Comparison of ENCODE assay signal across 8 cellular contexts in genomic region chr12:124109760-124110159, GRCh38.
A peak's percentile ranks its signal among the peaks of the same experiment; 100 is the strongest.
DNase-seq lines count a peak whose midpoint lies in the region; ATAC-seq, FAIRE-seq and TF ChIP-seq lines count a peak whose summit lies in the region.

No MANE protein-coding gene starts in this region.

- H4K20me1 ChIP-seq in BLaER1 (no peaks in the 10 kb centered on the region), PC-3 (ENCODE audit: low read length) (no peaks in the 10 kb centered on the region)

- H3K27ac ChIP-seq in BLaER1 = no peak overlapping the region
- no peak overlapping the region for H3K27ac ChIP-seq in PC-3 (ENCODE audit: low read length)
- no peak overlapping the region for H3K27ac ChIP-seq in esophagus squamous epithelium

- H3K4me2 ChIP-seq in BLaER1 = peak overlapping the region; percentile 26; the same call in 1 of the 2 replicates
- H3K4me2 ChIP-seq in PC-3 (ENCODE audit: low read length) = no peak overlapping the region

- H3K4me1 ChIP-seq in BLaER1 (peaks cover 7% of the 10 kb centered on the region; the same call in 1 of the 2 replicates), PC-3 (ENCODE audit: insufficient read depth, low read length) (no peaks in the 10 kb centered on the region), esophagus squamous epithelium (no peaks in the 10 kb centered on the region)

- POLR2A ChIA-PET in PC-3 (lab: Charles Lee; ENCODE audit: unreplicated experiment) = no interaction called here

- CTCF ChIA-PET in PC-3 (lab: Charles Lee) = no interaction called here

- no peaks in the 10 kb centered on the region for H3K79me2 ChIP-seq in PC-3 (ENCODE audit: low read length)

- H3F3A ChIP-seq in PC-3 (ENCODE audit: low read length, unreplicated experiment) = no peaks in the 10 kb centered on the region

- no peaks in the 10 kb centered on the region for H3K36me3 ChIP-seq in BLaER1
- H3K36me3 ChIP-seq in PC-3 (ENCODE audit: low read depth, low read length) = no peaks in the 10 kb centered on the region
- no peaks in the 10 kb centered on the region for H3K36me3 ChIP-seq in esophagus squamous epithelium

- peak overlapping the region; percentile 47; the same call in 1 of the 2 replicates for H2AFZ ChIP-seq in PC-3 (ENCODE audit: low read length)

- H3K9ac ChIP-seq in BLaER1 = no peak overlapping the region
- H3K9ac ChIP-seq in PC-3 (ENCODE audit: low read length) = no peak overlapping the region

- peak; percentile 33; the same call in 1 of the 2 replicates for ATAC-seq in PC-3

- DNase-seq in GM19239 (ENCODE audit: insufficient read length, low spot score) (peak; percentile 52), PC-3 (peak; percentile 45), epithelial cell of esophagus (ENCODE audit: low read depth) (peak; percentile 9), esophagus squamous epithelium (lab: John Stamatoyannopoulos, UW) (no peak), NCI-H1105 (lab: John Stamatoyannopoulos, UW) (no peak), ecto neural progenitor cell (ENCODE audit: low spot score) (no peak), HK-2 (ENCODE audit: unreplicated experiment) (no peak)

- WGBS in esophagus squamous epithelium, 2 donors = 66 to 77% methylated on average over 3 of the region's 3 CpGs

- FAIRE-seq in GM19239 (lab: Jason Lieb, UNC) = no peak

- H3K27me3 ChIP-seq in BLaER1 (no peaks in the 10 kb centered on the region), PC-3 (ENCODE audit: low read length) (peaks cover 16% of the 10 kb centered on the region), esophagus squamous epithelium (no peaks in the 10 kb centered on the region)

- TF ChIP-seq CTCF in PC-3 (conservative IDR thresholded peaks at IDR 0.05; ENCODE audit: low read depth, low read length) = no peak
- TF ChIP-seq CTCF in epithelial cell of esophagus (IDR thresholded peaks at IDR 0.05; ENCODE audit: insufficient read depth, low read depth, low read length, missing control alignments) = no peak
- no peak for TF ChIP-seq CTCF in esophagus squamous epithelium (IDR thresholded peaks at IDR 0.05)

- intact Hi-C loops in PC-3 (cut with micrococcal nuclease) = no loop called here
- intact Hi-C loops in esophagus squamous epithelium (cut with DNase I) = no loop called here

- no peaks in the 10 kb centered on the region for H3K9me2 ChIP-seq in PC-3 (replicated peaks; ENCODE audit: low read length)

- H3K4me3 ChIP-seq in BLaER1 = no peak overlapping the region
- H3K4me3 ChIP-seq in PC-3 (ENCODE audit: low read length) = no peak overlapping the region
- no peak overlapping the region for H3K4me3 ChIP-seq in epithelial cell of esophagus (ENCODE audit: low read length)
- H3K4me3 ChIP-seq in esophagus squamous epithelium = no peak overlapping the region

- TF ChIP-seq POLR2A in esophagus squamous epithelium (IDR thresholded peaks at IDR 0.05) = no peak

- no TSS peak for BruUV-seq in PC-3 (replicated peaks; lab: Mats Ljungman, UMichigan)

- H3K9me3 ChIP-seq in BLaER1 (peaks cover 8% of the 10 kb centered on the region; the same call in 1 of the 2 replicates), PC-3 (ENCODE audit: low read length) (no peaks in the 10 kb centered on the region), esophagus squamous epithelium (peaks cover 0 to 9% (median 0%) of the 10 kb centered on the region in 3 donors)

Comparison
In these comparisons a context has a peak if more than half of its experiments do, and no peak if none do; other contexts are left out.
1. DNase-seq: peak in GM19239 (single experiment), PC-3 (single experiment) and epithelial cell of esophagus (single experiment); none in esophagus squamous epithelium (single experiment), NCI-H1105 (single experiment), ecto neural progenitor cell (single experiment) and HK-2 (single experiment).